24 cellular contexts compared by ENCODE assay signal in the genomic region with DNA sequence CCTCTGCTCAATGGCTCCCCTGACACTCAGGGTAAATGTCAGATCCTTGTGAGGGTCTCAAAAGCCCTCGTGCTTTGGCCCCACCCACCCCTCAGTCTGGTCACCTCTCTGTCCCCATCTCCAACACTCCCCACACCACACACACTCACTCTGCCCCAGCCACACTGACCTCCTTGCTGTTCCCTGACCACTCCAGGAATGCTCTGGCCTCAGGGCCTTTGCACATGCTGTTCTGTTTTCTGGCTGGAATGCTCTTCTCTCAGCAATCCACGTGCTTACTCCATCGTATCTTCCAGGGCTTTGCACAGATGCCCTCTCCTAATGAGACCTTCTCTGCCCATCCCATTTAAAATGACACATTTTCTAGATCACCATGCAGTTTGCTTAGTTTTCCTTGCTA. TPM values are rescaled to one million over a fixed set of nuclear protein-coding genes. Genes with fewer than 3 reads are reported as not detected.
DNase-seq lines count a peak whose midpoint lies in the region; ATAC-seq and TF ChIP-seq lines count a peak whose summit lies in the region.
"Had no signal": no experiment of that assay in that cellular context is flagged by ENCODE, and none has a peak within 500 bp of the region (broad histone marks: within the 10 kb centered on the region; RNA-seq: fewer than 3 reads in every experiment).

No MANE protein-coding gene starts in this region.

- peak overlapping the region in 1 of 2 experiments; percentile 29 for H2BK12ac ChIP-seq in mesenchymal stem cell (ENCODE audit: low read length in 2 of 2)
- H2BK12ac ChIP-seq in trophoblast cell (ENCODE audit: low read length) = no peak overlapping the region

- ATAC-seq in central memory CD8-positive, alpha-beta T cell (replicated peaks; ENCODE audit: extremely low read depth, poor library complexity, severe bottlenecking) = no peak
- ATAC-seq in GM21528 (IDR thresholded peaks at IDR 0.05; ENCODE audit: low FRiP score, unreplicated experiment) = no peak
- ATAC-seq: A549, GM12878, Panc1 had no signal

- H3K4me3 Mint-ChIP-seq in CD14-positive monocyte = no peak overlapping the region
- no peak overlapping the region for H3K4me3 Mint-ChIP-seq in central memory CD8-positive, alpha-beta T cell
- H3K4me3 Mint-ChIP-seq: CD4-positive, alpha-beta memory T cell had no signal

- peaks cover 73% of the 10 kb centered on the region for H3K4me1 Mint-ChIP-seq in CD14-positive monocyte
- peaks cover 24% of the 10 kb centered on the region for H3K4me1 Mint-ChIP-seq in central memory CD8-positive, alpha-beta T cell

- H2BK15ac ChIP-seq in mesenchymal stem cell (ENCODE audit: low read depth, poor library complexity, severe bottlenecking) = peak overlapping the region; percentile 17

- 92% methylated on average over 3 of the region's 3 CpGs for WGBS in mesenchymal stem cell
- no CpG with 5 or more reads among the region's 3 CpGs for WGBS in trophoblast cell (ENCODE audit: extremely low coverage, insufficient coverage, insufficient read length)

- H4K91ac ChIP-seq in mesenchymal stem cell (ENCODE audit: low read length) (no peak overlapping the region), trophoblast cell (ENCODE audit: low read depth, low read length) (no peak overlapping the region)

- H3K4ac ChIP-seq in mesenchymal stem cell (ENCODE audit: low read depth in 1 of 2, low read length in 2 of 2) = no peak overlapping the region
- H3K4ac ChIP-seq in trophoblast cell (ENCODE audit: low read depth, low read length) = no peak overlapping the region

- H2BK120ac ChIP-seq in mesenchymal stem cell (ENCODE audit: low read depth, low read length) (no peak overlapping the region), trophoblast cell (ENCODE audit: insufficient read depth, low read length, poor library complexity) (no peak overlapping the region)

- peaks cover 0 to 2% (median 0%) of the 10 kb centered on the region in 7 donors for H3K9me3 Mint-ChIP-seq in CD14-positive monocyte
- no peaks in the 10 kb centered on the region for H3K9me3 Mint-ChIP-seq in central memory CD8-positive, alpha-beta T cell

- no peak overlapping the region for H4K8ac ChIP-seq in mesenchymal stem cell (ENCODE audit: low read length)
- H4K8ac ChIP-seq in trophoblast cell (ENCODE audit: low read depth, low read length) = no peak overlapping the region

- H3K4me1 ChIP-seq in mesenchymal stem cell (ENCODE audit: control insufficient read depth, insufficient read depth, low read depth, low read length) (peaks cover 2% of the 10 kb centered on the region), trophoblast cell (ENCODE audit: control insufficient read depth in 1 of 2, insufficient read depth in 2 of 2, low read length in 2 of 2) (peaks cover 11 to 12% of the 10 kb centered on the region in 2 experiments)
- H3K4me1 ChIP-seq: A549, BE2C had no signal

- H3K4me2 ChIP-seq in mesenchymal stem cell (ENCODE audit: low read length, poor library complexity, severe bottlenecking) = no peak overlapping the region
- H3K4me2 ChIP-seq in trophoblast cell (ENCODE audit: low read length) = no peak overlapping the region
- H3K4me2 ChIP-seq: A549, SK-N-SH had no signal

- H3K18ac ChIP-seq in mesenchymal stem cell (ENCODE audit: low read depth in 1 of 2, low read length in 2 of 2) (peak overlapping the region in 1 of 2 experiments; percentile 28), trophoblast cell (ENCODE audit: low read length) (no peak overlapping the region)

- H3K9ac ChIP-seq in mesenchymal stem cell (ENCODE audit: low read length) (peak overlapping the region; percentile 60), trophoblast cell (ENCODE audit: low read length) (no peak overlapping the region)
- H3K9ac ChIP-seq: SK-N-SH had no signal

- peaks cover 0 to 4% (median 2%) of the 10 kb centered on the region in 3 donors for H3K27me3 Mint-ChIP-seq in CD14-positive monocyte (ENCODE audit: low read depth in 3 of 3)
- no peaks in the 10 kb centered on the region for H3K27me3 Mint-ChIP-seq in central memory CD8-positive, alpha-beta T cell

- H3K4me3 ChIP-seq in mesenchymal stem cell (ENCODE audit: insufficient read depth in 1 of 2, low read depth in 1 of 2, low read length in 2 of 2) (no peak overlapping the region), trophoblast cell (ENCODE audit: low read depth, low read length) (no peak overlapping the region)
- H3K4me3 ChIP-seq: A549, GM12878, MG63 had no signal

- H3K27ac ChIP-seq in mesenchymal stem cell (ENCODE audit: low read length, poor library complexity, severe bottlenecking) (no peak overlapping the region), trophoblast cell (ENCODE audit: low read depth, low read length) (no peak overlapping the region)
- H3K27ac ChIP-seq: A549 had no signal

- H3K23ac ChIP-seq in mesenchymal stem cell (ENCODE audit: low read length in 2 of 2) (no peak overlapping the region), trophoblast cell (ENCODE audit: low read length) (no peak overlapping the region)

- H3K9me3 ChIP-seq in mesenchymal stem cell (ENCODE audit: control insufficient read depth, low read length) (no peaks in the 10 kb centered on the region), trophoblast cell (ENCODE audit: insufficient read depth, low read depth, low read length) (no peaks in the 10 kb centered on the region)
- H3K9me3 ChIP-seq: BE2C, SK-N-SH had no signal

- H3K27ac Mint-ChIP-seq in CD14-positive monocyte = peak overlapping the region in 6 of 7 donors; percentile 20 to 100 (median 76)
- peak overlapping the region; percentile 72 for H3K27ac Mint-ChIP-seq in central memory CD8-positive, alpha-beta T cell (ENCODE audit: low read depth)
- H3K27ac Mint-ChIP-seq: CD4-positive, alpha-beta memory T cell had no signal

- no peaks in the 10 kb centered on the region for H3K79me2 ChIP-seq in trophoblast cell (ENCODE audit: control insufficient read depth, insufficient read depth, low read length, poor library complexity)

- H3K36me3 ChIP-seq in mesenchymal stem cell (ENCODE audit: control insufficient read depth in 1 of 2, insufficient read depth in 2 of 2, low read depth in 1 of 2, low read length in 2 of 2) (no peaks in the 10 kb centered on the region), trophoblast cell (ENCODE audit: control insufficient read depth in 1 of 2, insufficient read depth in 2 of 2, low read length in 2 of 2) (no peaks in the 10 kb centered on the region)
- H3K36me3 ChIP-seq: BE2C, MG63 had no signal

- no peak for TF ChIP-seq CTCF in CD14-positive monocyte (IDR thresholded peaks at IDR 0.05)

- no peak overlapping the region for H2AK5ac ChIP-seq in mesenchymal stem cell (ENCODE audit: low read length, severe bottlenecking)
- H2AK5ac ChIP-seq in trophoblast cell (ENCODE audit: low read length) = no peak overlapping the region

- H3K14ac ChIP-seq in mesenchymal stem cell (ENCODE audit: low read length in 2 of 2) (peak overlapping the region in 1 of 2 experiments; percentile 62), trophoblast cell (ENCODE audit: low read length) (no peak overlapping the region)

- H4K12ac ChIP-seq in trophoblast cell (ENCODE audit: low read depth, low read length) = no peak overlapping the region

- H3K79me1 ChIP-seq in mesenchymal stem cell (replicated peaks; ENCODE audit: low read length, poor library complexity, severe bottlenecking) (peaks cover 12% of the 10 kb centered on the region), trophoblast cell (ENCODE audit: low read length) (peaks cover 1% of the 10 kb centered on the region)

- H3K36me3 Mint-ChIP-seq in CD14-positive monocyte = peaks cover 3 to 20% of the 10 kb centered on the region in 2 donors
- H3K36me3 Mint-ChIP-seq in central memory CD8-positive, alpha-beta T cell (ENCODE audit: insufficient read depth) = peaks cover 6% of the 10 kb centered on the region
- H3K36me3 Mint-ChIP-seq: CD4-positive, alpha-beta memory T cell had no signal

- intact Hi-C loops in CD14-positive monocyte (cut with micrococcal nuclease) = loop anchor here (5.0 to 10.0 kb wide), 4 partner anchors 43 to 148 kb away; no protein-coding TSS in a partner anchor

- H3K27me3 ChIP-seq in mesenchymal stem cell (ENCODE audit: control insufficient read depth in 1 of 2, insufficient read depth in 1 of 2, low read length in 2 of 2) = no peaks in the 10 kb centered on the region
- H3K27me3 ChIP-seq in trophoblast cell (ENCODE audit: insufficient read depth, low read length) = no peaks in the 10 kb centered on the region
- H3K27me3 ChIP-seq: BE2C had no signal

- H2BK5ac ChIP-seq in mesenchymal stem cell (ENCODE audit: low read depth, low read length, poor library complexity, severe bottlenecking) = no peak overlapping the region
- H2BK5ac ChIP-seq in trophoblast cell (ENCODE audit: low read depth, low read length, poor library complexity) = no peak overlapping the region

- no peak for DNase-seq in CD14-positive monocyte (ENCODE audit: low spot score)
- DNase-seq in central memory CD8-positive, alpha-beta T cell (ENCODE audit: low spot score in 2 of 2) = no peak
- DNase-seq in mesenchymal stem cell = no peak
- DNase-seq in trophoblast cell = peak; percentile 73 to 75
- no peak for DNase-seq in activated CD4-positive, CD25-positive, alpha-beta regulatory T cell (lab: John Stamatoyannopoulos, UW)
- no peak for DNase-seq in NCI-H526 (lab: John Stamatoyannopoulos, UW)
- DNase-seq in SW480 (ENCODE audit: low spot score) = no peak
- DNase-seq: BE2C; CD4-positive, alpha-beta memory T cell; DND-41; GOT3; Kasumi-1; MG63; NCI-H1417; NCI-H1694 treated with DMSO at 0.1 percent for 48 hours; NCI-H2081 treated with DMSO at 0.1 percent for 48 hours; NCI-H2171 treated with DMSO at 0.1 percent for 48 hours; NCI-H446; SIG-M5; SK-N-SH had no signal

- H2AFZ ChIP-seq in mesenchymal stem cell (ENCODE audit: low read depth, low read length) = no peak overlapping the region
- no peak overlapping the region for H2AFZ ChIP-seq in trophoblast cell (ENCODE audit: insufficient read depth, low read length, poor library complexity)

RNA-seq across cellular contexts. Expression of a gene that starts 28.2 kb away (rescaled TPM):
- polyA plus RNA-seq in CD14-positive monocyte = 10 to 100 TPM; 53.1 to 66.6 TPM
- polyA plus RNA-seq in mesenchymal stem cell (2013, experiment 1 of 2) = 20.4 TPM
- 21.6 TPM for polyA plus RNA-seq in mesenchymal stem cell (2013, experiment 2 of 2)
- polyA plus RNA-seq in trophoblast cell (2013) = 18.4 and 20.0 TPM in 2 replicates

Comparison
In these comparisons a context has a peak if more than half of its experiments do, and no peak if none do; other contexts are left out.
1. DNase-seq: peak in trophoblast cell (2 of 2); none in CD14-positive monocyte (single experiment), central memory CD8-positive, alpha-beta T cell (0 of 2), mesenchymal stem cell (single experiment), activated CD4-positive, CD25-positive, alpha-beta regulatory T cell (0 of 4), NCI-H526 (0 of 2) and SW480 (single experiment).